Comparison of ENCODE assay signal across 8 cellular contexts in the genomic region with DNA sequence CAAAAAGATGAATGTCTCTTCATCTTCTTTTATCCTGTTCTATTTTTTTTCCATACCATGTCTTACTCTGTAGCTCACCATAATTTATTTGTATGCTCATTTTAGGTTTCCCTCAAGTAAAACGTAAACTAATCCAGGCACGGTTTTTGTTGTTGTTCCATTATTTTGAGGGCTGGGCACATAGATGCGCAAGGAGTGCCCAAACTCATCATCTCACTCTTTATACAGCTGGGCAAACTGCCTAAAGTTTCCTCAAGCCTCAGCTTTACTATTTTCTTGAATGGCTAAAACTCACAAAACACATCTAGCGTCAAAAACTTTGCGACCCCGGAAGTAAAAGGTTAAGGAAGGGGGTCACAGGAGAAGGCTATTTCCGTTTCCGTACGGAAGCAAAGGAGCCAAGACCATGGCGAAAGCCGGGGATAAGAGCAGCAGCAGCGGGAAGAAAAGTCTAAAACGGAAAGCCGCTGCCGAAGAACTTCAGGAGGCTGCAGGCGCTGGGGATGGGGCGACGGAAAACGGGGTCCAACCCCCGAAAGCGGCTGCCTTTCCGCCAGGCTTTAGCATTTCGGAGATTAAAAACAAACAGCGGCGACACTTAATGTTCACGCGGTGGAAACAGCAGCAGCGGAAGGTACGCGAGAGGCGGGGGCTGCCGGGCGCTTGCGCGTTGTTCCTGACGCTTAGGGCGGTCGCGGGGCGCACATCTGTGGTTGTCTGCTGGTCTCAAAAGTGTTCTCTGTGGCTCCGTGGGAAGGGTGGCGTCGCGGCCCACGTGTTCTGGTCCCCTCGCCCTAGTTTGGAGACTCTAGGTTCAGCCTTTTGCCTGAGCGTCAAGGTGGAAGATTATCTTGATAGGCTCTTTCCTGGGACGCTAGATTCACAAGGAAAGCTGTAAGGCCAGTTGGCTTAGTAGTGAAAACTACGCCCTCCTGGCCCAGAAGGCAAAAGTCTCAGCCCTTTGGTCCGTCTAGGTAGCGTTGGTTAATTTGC. TPM values are rescaled to one million over a fixed set of nuclear protein-coding genes. Genes with fewer than 3 reads are reported as not detected.
DNase-seq lines count a peak whose midpoint lies in the region; ATAC-seq and TF ChIP-seq lines count a peak whose summit lies in the region.

A gene with protein sequence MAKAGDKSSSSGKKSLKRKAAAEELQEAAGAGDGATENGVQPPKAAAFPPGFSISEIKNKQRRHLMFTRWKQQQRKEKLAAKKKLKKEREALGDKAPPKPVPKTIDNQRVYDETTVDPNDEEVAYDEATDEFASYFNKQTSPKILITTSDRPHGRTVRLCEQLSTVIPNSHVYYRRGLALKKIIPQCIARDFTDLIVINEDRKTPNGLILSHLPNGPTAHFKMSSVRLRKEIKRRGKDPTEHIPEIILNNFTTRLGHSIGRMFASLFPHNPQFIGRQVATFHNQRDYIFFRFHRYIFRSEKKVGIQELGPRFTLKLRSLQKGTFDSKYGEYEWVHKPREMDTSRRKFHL (plus strand): TSS at position 391 of the 993 bp plus-strand sequence. CDS start 16 bp downstream, at position 407.

- H3K4me2 ChIP-seq in parathyroid adenoma (ENCODE audit: low read length) = peak within 1 kb of the TSS; percentile 38

- peak; percentile 64 for TF ChIP-seq POLR2A in GM10847 (IDR thresholded peaks at IDR 0.05; ENCODE audit: extremely low read depth, insufficient read length)

- H3K27ac ChIP-seq in cardiac muscle cell = peak within 1 kb of the TSS; percentile 85
- peak within 1 kb of the TSS; percentile 67 for H3K27ac ChIP-seq in parathyroid adenoma
- peak within 1 kb of the TSS; percentile 73 to 79 for H3K27ac ChIP-seq in tibial artery

- DNase-seq in NCI-H1092 treated with DMSO at 0.1 percent for 48 hours (lab: John Stamatoyannopoulos, UW) (peak; percentile 87), SW 1271 (lab: John Stamatoyannopoulos, UW) (peak; percentile 33 to 78), cardiac muscle cell (ENCODE audit: low read depth in 1 of 2, low spot score in 1 of 2) (peak; percentile 76 to 86), tibial artery (peak; percentile 62 to 76)
- peak; percentile 49 for DNase-seq in activated naive CD8-positive, alpha-beta T cell treated with anti-CD3 and anti-CD28 coated beads, Interleukin-2, amount 50 U/mL, for 16 hours (ENCODE audit: low read depth, low spot score)

- no peak within 1 kb of the TSS for H3K9ac ChIP-seq in parathyroid adenoma

- H2AFZ ChIP-seq in parathyroid adenoma = peak within 1 kb of the TSS; percentile 73

- H3K9me3 ChIP-seq in cardiac muscle cell (ENCODE audit: low read depth) (no peaks in the 10 kb centered on the region), parathyroid adenoma (ENCODE audit: control insufficient read depth, low read length) (no peaks in the 10 kb centered on the region), tibial artery (no peaks in the 10 kb centered on the region)

- TF ChIP-seq CTCF in cardiac muscle cell (IDR thresholded peaks at IDR 0.05; ENCODE audit: low read depth, low read length) = no peak
- TF ChIP-seq CTCF in parathyroid adenoma (IDR thresholded peaks at IDR 0.05) = no peak
- TF ChIP-seq CTCF in tibial artery (IDR thresholded peaks at IDR 0.05) = no peak

- H3K4me1 ChIP-seq in cardiac muscle cell (ENCODE audit: low read depth) (peaks cover 9% of the 10 kb centered on the region), parathyroid adenoma (no peaks in the 10 kb centered on the region), tibial artery (peaks cover 0 to 28% (median 15%) of the 10 kb centered on the region in 4 donors)

- H3K36me3 ChIP-seq in cardiac muscle cell (peaks cover 15% of the 10 kb centered on the region), parathyroid adenoma (ENCODE audit: control insufficient read depth, insufficient read depth, low read length) (peaks cover 2% of the 10 kb centered on the region), tibial artery (peaks cover 7 to 17% (median 11%) of the 10 kb centered on the region in 3 donors)

- peak within 1 kb of the TSS; percentile 86 for H3K4me3 ChIP-seq in cardiac muscle cell
- peak within 1 kb of the TSS; percentile 83 for H3K4me3 ChIP-seq in parathyroid adenoma (ENCODE audit: low read depth, low read length)
- peak within 1 kb of the TSS; percentile 63 to 70 for H3K4me3 ChIP-seq in tibial artery

- H3K27me3 ChIP-seq in cardiac muscle cell = peaks cover 38% of the 10 kb centered on the region
- H3K27me3 ChIP-seq in parathyroid adenoma (ENCODE audit: control insufficient read depth, insufficient read depth, low read length) = no peaks in the 10 kb centered on the region
- peaks cover 0 to 10% of the 10 kb centered on the region in 2 donors for H3K27me3 ChIP-seq in tibial artery

- ATAC-seq in HG02623 (IDR thresholded peaks at IDR 0.05; ENCODE audit: unreplicated experiment) = peak; percentile 96

- intact Hi-C loops in tibial artery (cut with DNase I; ENCODE audit: low total_unique reads) = no loop called here

- H3K79me2 ChIP-seq in parathyroid adenoma = no peaks in the 10 kb centered on the region

RNA-seq across cellular contexts. Expression of the gene that starts here (rescaled TPM):
- 51.6 and 65.4 TPM in 2 replicates for total RNA-seq in cardiac muscle cell
- polyA plus RNA-seq in cardiac muscle cell = 44.7 and 48.3 TPM in 2 replicates

Comparison
In these comparisons a context has a peak if more than half of its experiments do, and no peak if none do; other contexts are left out.
1. Peak in every context shown above with its lines: DNase-seq, ATAC-seq, H3K4me3 ChIP-seq and H3K27ac ChIP-seq.